Comparison of ENCODE assay signal across 13 cellular contexts in the genomic region with DNA sequence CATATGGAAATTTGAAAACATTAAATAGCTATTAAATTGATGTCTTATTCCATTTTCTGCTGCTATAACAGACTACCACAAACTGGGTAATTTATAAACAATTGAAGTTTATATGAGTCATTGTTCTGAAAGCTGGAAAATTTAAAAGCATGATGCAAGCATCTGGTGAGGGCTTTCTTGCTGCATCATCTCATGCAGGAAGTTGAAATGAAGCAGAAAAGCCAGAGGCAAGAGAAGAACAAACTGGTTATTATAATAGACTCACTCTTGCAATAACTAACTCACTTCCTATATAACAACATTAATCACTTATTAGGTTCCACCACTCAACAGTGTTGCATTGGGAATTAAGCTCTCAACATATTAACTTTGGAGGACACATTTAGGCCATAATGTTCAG.
A peak's percentile ranks its signal among the peaks of the same experiment; 100 is the strongest.
DNase-seq lines count a peak whose midpoint lies in the region; ATAC-seq and TF ChIP-seq lines count a peak whose summit lies in the region.
"Had no signal": no experiment of that assay in that cellular context is flagged by ENCODE, and none has a peak within 500 bp of the region (broad histone marks: within the 10 kb centered on the region; RNA-seq: fewer than 3 reads in every experiment).

No MANE protein-coding gene starts in this region.

- peaks cover 6% of the 10 kb centered on the region for H3K4me1 ChIP-seq in A673 (ENCODE audit: insufficient read depth, low read length, poor library complexity, severe bottlenecking)
- no peaks in the 10 kb centered on the region for H3K4me1 ChIP-seq in effector memory CD4-positive, alpha-beta T cell (ENCODE audit: control insufficient read depth, insufficient read depth, low read length, poor library complexity, severe bottlenecking)

- TF ChIP-seq EP300 in Ishikawa (IDR thresholded peaks at IDR 0.05; ENCODE audit: borderline replicate concordance) = no peak

- H3K9me3 ChIP-seq in A673 (ENCODE audit: low read depth, low read length, poor library complexity, severe bottlenecking) (no peaks in the 10 kb centered on the region), SK-N-MC (ENCODE audit: low read depth, low read length) (no peaks in the 10 kb centered on the region)
- H3K9me3 ChIP-seq in effector memory CD4-positive, alpha-beta T cell (ENCODE audit: control insufficient read depth, low read length) = no peaks in the 10 kb centered on the region

- H3K36me3 ChIP-seq in A673 (ENCODE audit: insufficient read depth, low read length, poor library complexity, severe bottlenecking) = no peaks in the 10 kb centered on the region
- no peaks in the 10 kb centered on the region for H3K36me3 ChIP-seq in SK-N-MC (ENCODE audit: insufficient read depth, low read length)
- no peaks in the 10 kb centered on the region for H3K36me3 ChIP-seq in effector memory CD4-positive, alpha-beta T cell (ENCODE audit: control insufficient read depth, insufficient read depth, low read length)

- H3K4me3 ChIP-seq in A673 (ENCODE audit: low read depth, low read length, poor library complexity, severe bottlenecking) (no peak overlapping the region), SK-N-MC (peak overlapping the region; percentile 42; the same call in 1 of the 2 replicates)
- H3K4me3 ChIP-seq in effector memory CD4-positive, alpha-beta T cell (ENCODE audit: insufficient read depth, low read depth, low read length, poor library complexity, severe bottlenecking) = no peak overlapping the region
- H3K4me3 ChIP-seq: GM23338, skin epidermis had no signal

- DNase-seq in A673 (ENCODE audit: low spot score) = peak; percentile 70
- peak; percentile 78 for DNase-seq in SK-N-MC (ENCODE audit: low read depth, low spot score)
- peak; percentile 88 for DNase-seq in fibroblast of peridontal ligament (ENCODE audit: extremely low read depth)
- no peak for DNase-seq in effector memory CD4-positive, alpha-beta T cell
- DNase-seq in activated naive CD8-positive, alpha-beta T cell treated with anti-CD3 and anti-CD28 coated beads, Interleukin-2, amount 50 U/mL, for 24 hours = no peak
- no peak for DNase-seq in activated effector memory CD4-positive, alpha-beta T cell treated with Interleukin-2 at 50 U/mL for 16 hours
- DNase-seq in T-helper 2 cell treated with Interferon-gamma antibody and Interleukin-4, amounts not matched to agents 5 μg/mL and 100 μg/mL, for 36 hours (ENCODE audit: low spot score) = no peak
- DNase-seq: MM.1S, NCI-H82 had no signal

- CTCF ChIA-PET in A673 (lab: Charles Lee) = no interaction called here

- TF ChIP-seq RAD21 in Ishikawa (IDR thresholded peaks at IDR 0.05; ENCODE audit: low read depth) = no peak

- no peak overlapping the region for H3K27ac Mint-ChIP-seq in activated naive CD8-positive, alpha-beta T cell treated with anti-CD3 and anti-CD28 coated beads, Interleukin-2, amount 50 U/mL, for 24 hours
- no peak overlapping the region for H3K27ac Mint-ChIP-seq in T-helper 2 cell treated with Interferon-gamma antibody and Interleukin-4, amounts not matched to agents 5 μg/mL and 100 μg/mL, for 36 hours
- H3K27ac Mint-ChIP-seq: activated T-helper 2 cell treated with anti-CD3 and anti-CD28 coated beads, Interferon-gamma antibody, Interleukin-2, Interleukin-4, amounts not matched to agents 10 μg/mL and 5 μg/mL and 100 μg/mL, durations not matched to agents 14 hours and 24 hours and 36 hours; GM23338 had no signal

- H3K9me3 Mint-ChIP-seq in activated naive CD8-positive, alpha-beta T cell treated with anti-CD3 and anti-CD28 coated beads, Interleukin-2, amount 50 U/mL, for 24 hours = no peaks in the 10 kb centered on the region
- H3K9me3 Mint-ChIP-seq in T-helper 2 cell treated with Interferon-gamma antibody and Interleukin-4, amounts not matched to agents 5 μg/mL and 100 μg/mL, for 36 hours = peaks cover 21% of the 10 kb centered on the region

- intact Hi-C loops in A673 (cut with micrococcal nuclease; ENCODE audit: unreplicated experiment) = loop anchor here (10.0 kb wide), 1 partner anchor 1259 kb away; no protein-coding TSS in a partner anchor

- H3K36me3 Mint-ChIP-seq in activated naive CD8-positive, alpha-beta T cell treated with anti-CD3 and anti-CD28 coated beads, Interleukin-2, amount 50 U/mL, for 24 hours (ENCODE audit: low read depth) = no peaks in the 10 kb centered on the region
- no peaks in the 10 kb centered on the region for H3K36me3 Mint-ChIP-seq in T-helper 2 cell treated with Interferon-gamma antibody and Interleukin-4, amounts not matched to agents 5 μg/mL and 100 μg/mL, for 36 hours (ENCODE audit: low read depth)

- no peaks in the 10 kb centered on the region for H3K27me3 ChIP-seq in A673 (replicated peaks; ENCODE audit: insufficient read depth, low read depth, low read length, poor library complexity)
- H3K27me3 ChIP-seq in effector memory CD4-positive, alpha-beta T cell (replicated peaks; ENCODE audit: control insufficient read depth, insufficient read depth, low read length, poor library complexity, severe bottlenecking) = no peaks in the 10 kb centered on the region

- H3K4me1 Mint-ChIP-seq in activated naive CD8-positive, alpha-beta T cell treated with anti-CD3 and anti-CD28 coated beads, Interleukin-2, amount 50 U/mL, for 24 hours = no peaks in the 10 kb centered on the region
- no peaks in the 10 kb centered on the region for H3K4me1 Mint-ChIP-seq in T-helper 2 cell treated with Interferon-gamma antibody and Interleukin-4, amounts not matched to agents 5 μg/mL and 100 μg/mL, for 36 hours (ENCODE audit: low read depth)
- H3K4me1 Mint-ChIP-seq: GM23338 had no signal

- ATAC-seq in activated naive CD8-positive, alpha-beta T cell treated with anti-CD3 and anti-CD28 coated beads, Interleukin-2, amount 50 U/mL, for 24 hours = no peak
- ATAC-seq: GM23338 had no signal

- no peak overlapping the region for H3K9ac ChIP-seq in SK-N-MC (ENCODE audit: insufficient read length)

- BruUV-seq in A673 (replicated peaks; lab: Mats Ljungman, UMichigan) = no TSS peak

- H3K4me3 Mint-ChIP-seq in activated naive CD8-positive, alpha-beta T cell treated with anti-CD3 and anti-CD28 coated beads, Interleukin-2, amount 50 U/mL, for 24 hours = no peak overlapping the region
- H3K4me3 Mint-ChIP-seq in T-helper 2 cell treated with Interferon-gamma antibody and Interleukin-4, amounts not matched to agents 5 μg/mL and 100 μg/mL, for 36 hours = no peak overlapping the region
- H3K4me3 Mint-ChIP-seq: GM23338 had no signal

- H3K27me3 Mint-ChIP-seq in activated naive CD8-positive, alpha-beta T cell treated with anti-CD3 and anti-CD28 coated beads, Interleukin-2, amount 50 U/mL, for 24 hours = no peaks in the 10 kb centered on the region
- H3K27me3 Mint-ChIP-seq in T-helper 2 cell treated with Interferon-gamma antibody and Interleukin-4, amounts not matched to agents 5 μg/mL and 100 μg/mL, for 36 hours (ENCODE audit: low read depth) = no peaks in the 10 kb centered on the region

- no peak overlapping the region for H3K27ac ChIP-seq in A673 (ENCODE audit: low read depth, low read length, poor library complexity, severe bottlenecking)
- peak overlapping the region; percentile 83 for H3K27ac ChIP-seq in SK-N-MC
- H3K27ac ChIP-seq in effector memory CD4-positive, alpha-beta T cell (ENCODE audit: insufficient read depth, low read length, poor library complexity, severe bottlenecking) = no peak overlapping the region
- H3K27ac ChIP-seq: skin epidermis had no signal

- POLR2A ChIA-PET in A673 (lab: Charles Lee; ENCODE audit: low non-redundant PET) = no interaction called here

- TF ChIP-seq CTCF in A673 (conservative IDR thresholded peaks at IDR 0.05; ENCODE audit: low read depth, low read length) = no peak

TF ChIP-seq in Ishikawa, 13 proteins besides CTCF, POLR2A, EP300 and RAD21:
- no peak for TF ChIP-seq CREB1 (IDR thresholded peaks at IDR 0.05; ENCODE audit: low read depth)
- TF ChIP-seq TEAD4 (IDR thresholded peaks at IDR 0.05) = 0 out of 2 replicates have a peak, but pooled peaks have one; percentile 11
- peak; percentile 47; the same call in 1 of the 2 replicates for TF ChIP-seq CEBPB (IDR thresholded peaks at IDR 0.05)
TF ChIP-seq in Ishikawa: peak in this region for 2.

Comparison
In these comparisons a context has a peak if more than half of its experiments do, and no peak if none do; other contexts are left out.
1. DNase-seq: peak in A673 (single experiment), SK-N-MC (single experiment) and fibroblast of peridontal ligament (single experiment); none in effector memory CD4-positive, alpha-beta T cell (0 of 3), activated naive CD8-positive, alpha-beta T cell treated with anti-CD3 and anti-CD28 coated beads, Interleukin-2, amount 50 U/mL, for 24 hours (single experiment), activated effector memory CD4-positive, alpha-beta T cell treated with Interleukin-2 at 50 U/mL for 16 hours (single experiment) and T-helper 2 cell treated with Interferon-gamma antibody and Interleukin-4, amounts not matched to agents 5 μg/mL and 100 μg/mL, for 36 hours (single experiment).